In the genomic region with DNA sequence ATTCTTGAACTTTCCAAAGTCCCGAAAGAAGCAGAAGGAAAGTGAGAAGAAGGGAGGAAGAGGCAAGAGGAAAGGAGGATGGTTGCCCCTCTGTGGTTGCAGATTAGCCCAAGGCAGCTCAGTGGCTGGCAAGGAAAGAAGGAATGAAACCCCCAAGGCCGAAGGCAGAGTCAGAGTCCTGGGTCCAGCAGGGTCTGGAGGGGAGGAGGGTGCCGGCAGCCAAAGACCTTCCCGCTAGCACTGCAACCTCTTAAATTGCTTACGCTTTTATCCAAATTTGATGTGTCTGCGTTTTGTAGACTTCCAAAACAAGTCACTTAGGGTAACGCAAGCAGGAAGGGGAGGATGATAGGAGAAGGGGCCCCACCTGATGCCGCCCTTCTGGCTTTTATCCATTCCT, we compare ENCODE assay signal across 17 cellular contexts. TPM values are rescaled to one million over a fixed set of nuclear protein-coding genes. Genes with fewer than 3 reads are reported as not detected.
DNase-seq lines count a peak whose midpoint lies in the region; ATAC-seq and TF ChIP-seq lines count a peak whose summit lies in the region.
"Had no signal": no experiment of that assay in that cellular context is flagged by ENCODE, and none has a peak within 500 bp of the region (broad histone marks: within the 10 kb centered on the region; RNA-seq: fewer than 3 reads in every experiment).

No MANE protein-coding gene starts in this region.

- H3K9me3 Mint-ChIP-seq in WTC11, result no peaks in the 10 kb centered on the region
- H3K9me3 Mint-ChIP-seq: CD8-positive, alpha-beta T cell had no signal

- H3K36me3 ChIP-seq in BLaER1 (no peaks in the 10 kb centered on the region), neuronal stem cell (replicated peaks in 1 of 2; ENCODE audit: control insufficient read depth in 2 of 2, insufficient read depth in 2 of 2, low read length in 2 of 2) (no peaks in the 10 kb centered on the region), esophagus muscularis mucosa (no peaks in the 10 kb centered on the region)

- H4K8ac ChIP-seq in neuronal stem cell (ENCODE audit: low read depth, low read length), result no peak overlapping the region

- TF ChIP-seq POLR2A in esophagus muscularis mucosa (IDR thresholded peaks at IDR 0.05; ENCODE audit: low read depth), result no peak

- no peak overlapping the region for H3K4me3 Mint-ChIP-seq in WTC11
- H3K4me3 Mint-ChIP-seq: CD4-positive, CD25-positive, alpha-beta regulatory T cell; CD8-positive, alpha-beta T cell had no signal

- TF ChIP-seq CTCF in WTC11 (IDR thresholded peaks at IDR 0.05) (no peak), coronary artery (IDR thresholded peaks at IDR 0.05) (no peak), esophagus muscularis mucosa (IDR thresholded peaks at IDR 0.05) (no peak)

- H2BK5ac ChIP-seq in neuronal stem cell (ENCODE audit: low read length), result no peak overlapping the region

- H2BK120ac ChIP-seq in neuronal stem cell (ENCODE audit: low read depth, low read length), result no peak overlapping the region

- H3K36me3 Mint-ChIP-seq in WTC11, result no peaks in the 10 kb centered on the region
- H3K36me3 Mint-ChIP-seq: CD4-positive, CD25-positive, alpha-beta regulatory T cell; CD8-positive, alpha-beta T cell had no signal

- H3K4me2 ChIP-seq in BLaER1, result peak overlapping the region; percentile 40
- H3K4me2 ChIP-seq in neuronal stem cell (ENCODE audit: insufficient read depth, low read length, poor library complexity, severe bottlenecking), result no peak overlapping the region

- H3K4me1 ChIP-seq in BLaER1, result peaks cover 26% of the 10 kb centered on the region
- H3K4me1 ChIP-seq in neuronal stem cell (ENCODE audit: control insufficient read depth in 2 of 2, insufficient read depth in 1 of 2, low read depth in 1 of 2, low read length in 2 of 2), result peaks cover 3 to 5% of the 10 kb centered on the region in 2 donors
- H3K4me1 ChIP-seq in esophagus muscularis mucosa, result peaks cover 0 to 6% (median 3%) of the 10 kb centered on the region in 4 donors

- no peak for TF ChIP-seq EP300 in esophagus muscularis mucosa (IDR thresholded peaks at IDR 0.05)

- no peak overlapping the region for H3K14ac ChIP-seq in neuronal stem cell (ENCODE audit: low read length)

- no peak overlapping the region for H2AFZ ChIP-seq in neuronal stem cell (ENCODE audit: low read length)

- POLR2A ChIA-PET in WTC11 (lab: Charles Lee), result no interaction called here

- ATAC-seq in WTC11, result 0 out of 2 replicates have a peak, but pooled peaks have one; percentile 35

- CTCF ChIA-PET in WTC11 (lab: Charles Lee), result no interaction called here

- H3K4ac ChIP-seq in neuronal stem cell (ENCODE audit: low read length), result no peak overlapping the region

- intact Hi-C loops in esophagus muscularis mucosa (cut with DNase I), result no loop called here

- no peak overlapping the region for H2BK12ac ChIP-seq in neuronal stem cell (ENCODE audit: low read length)

- DNase-seq in WTC11 (ENCODE audit: low spot score) (no peak), coronary artery (ENCODE audit: low spot score) (peak; percentile 56), neuronal stem cell (ENCODE audit: low spot score) (no peak), esophagus muscularis mucosa (ENCODE audit: extremely low spot score) (no peak), NK-92 (lab: John Stamatoyannopoulos, UW; ENCODE audit: unreplicated experiment) (no peak)
- no peak for DNase-seq in stimulated activated naive CD4-positive, alpha-beta T cell treated with Interleukin-2 at 50 U/mL for 16 hours (lab: John Stamatoyannopoulos, UW)
- no peak for DNase-seq in activated T-cell treated with anti-CD3 and anti-CD28 coated beads, Interleukin-2, amount 50 U/mL, for 1 hour
- DNase-seq: 8988T; CD4-positive, CD25-positive, alpha-beta regulatory T cell; CD8-positive, alpha-beta T cell; DMS153; DND-41; H7; HCEC 1CT had no signal

- peaks cover 30% of the 10 kb centered on the region for H3K27me3 Mint-ChIP-seq in WTC11 (ENCODE audit: low read depth)

- no peaks in the 10 kb centered on the region for H3K79me1 ChIP-seq in neuronal stem cell (ENCODE audit: low read depth, low read length)

- H3K27me3 ChIP-seq in BLaER1 (no peaks in the 10 kb centered on the region), neuronal stem cell (ENCODE audit: control insufficient read depth in 3 of 3, insufficient read depth in 3 of 3, low read depth in 1 of 3, low read length in 3 of 3) (peaks cover 0 to 17% (median 0%) of the 10 kb centered on the region in 3 experiments), esophagus muscularis mucosa (no peaks in the 10 kb centered on the region)

- H3K27ac ChIP-seq in BLaER1, result no peak overlapping the region
- no peak overlapping the region for H3K27ac ChIP-seq in coronary artery
- H3K27ac ChIP-seq in neuronal stem cell (replicated peaks; ENCODE audit: low read length), result no peak overlapping the region
- H3K27ac ChIP-seq in esophagus muscularis mucosa (replicated peaks in 1 of 4), result no peak overlapping the region
- H3K27ac ChIP-seq: C4-2B had no signal

- H3K27ac Mint-ChIP-seq in WTC11, result no peak overlapping the region
- H3K27ac Mint-ChIP-seq: CD4-positive, CD25-positive, alpha-beta regulatory T cell; CD8-positive, alpha-beta T cell had no signal

- H3K9me3 ChIP-seq in BLaER1 (no peaks in the 10 kb centered on the region), neuronal stem cell (replicated peaks in 1 of 2; ENCODE audit: control insufficient read depth in 2 of 2, insufficient read depth in 1 of 2, low read depth in 1 of 2, low read length in 2 of 2) (no peaks in the 10 kb centered on the region), esophagus muscularis mucosa (no peaks in the 10 kb centered on the region)
- H3K9me3 ChIP-seq: Caco-2 had no signal

- H3K4me3 ChIP-seq in BLaER1 (no peak overlapping the region), coronary artery (no peak overlapping the region), neuronal stem cell (ENCODE audit: low read length in 2 of 2) (no peak overlapping the region), esophagus muscularis mucosa (no peak overlapping the region)

- H3K4me1 Mint-ChIP-seq in WTC11, result peaks cover 12% of the 10 kb centered on the region
- H3K4me1 Mint-ChIP-seq: CD4-positive, CD25-positive, alpha-beta regulatory T cell had no signal

- peaks cover 9% of the 10 kb centered on the region for H4K20me1 ChIP-seq in BLaER1

- no peak overlapping the region for H4K91ac ChIP-seq in neuronal stem cell (ENCODE audit: low read depth, low read length, poor library complexity)

- no CpG with 5 or more reads among the region's 8 CpGs for WGBS in neuronal stem cell (ENCODE audit: extremely low coverage in 2 of 2, insufficient read length in 2 of 2, insufficient replicate concordance in 1 of 2), 2 donors
- 84% methylated on average over 7 of the region's 8 CpGs for WGBS in esophagus muscularis mucosa

- no peak overlapping the region for H2AK5ac ChIP-seq in neuronal stem cell (ENCODE audit: low read depth, low read length)

- H3K9ac ChIP-seq in BLaER1 (no peak overlapping the region), neuronal stem cell (ENCODE audit: low read depth, low read length, poor library complexity) (no peak overlapping the region)

- H2BK15ac ChIP-seq in neuronal stem cell (ENCODE audit: low read length), result peak overlapping the region; percentile 74

- H3K18ac ChIP-seq in neuronal stem cell (ENCODE audit: low read length), result no peak overlapping the region

- no peak overlapping the region for H3K23ac ChIP-seq in neuronal stem cell (ENCODE audit: low read depth, low read length, poor library complexity)

TF ChIP-seq in WTC11, 78 proteins besides CTCF, POLR2A, EP300 and RAD21 (continues in another document):
- TF ChIP-seq MAX (CRISPR knock-in tag; IDR thresholded peaks at IDR 0.05) (no peak), FOXK1 (CRISPR knock-in tag; IDR thresholded peaks at IDR 0.05) (no peak), GABPB1 (CRISPR knock-in tag; IDR thresholded peaks at IDR 0.05) (no peak), ARID4B (CRISPR knock-in tag; IDR thresholded peaks at IDR 0.05; ENCODE audit: borderline replicate concordance) (no peak), MXD4 (CRISPR knock-in tag; IDR thresholded peaks at IDR 0.05; ENCODE audit: borderline replicate concordance) (no peak)

RNA-seq across cellular contexts. Expression of gene PFKP, which starts 7.4 kb away (rescaled TPM):
- total RNA-seq in WTC11 (2021) (127 to 156 TPM (median 150 TPM) in 3 replicates), esophagus muscularis mucosa (100 to 1,000 TPM in 3 of 4 donors, 10 to 100 TPM in 1; 90.8 to 255 (median 112) TPM)
- 21.1 TPM for polyA plus RNA-seq in neuronal stem cell (2013, experiment 1 of 2)
- polyA plus RNA-seq in neuronal stem cell (2013, experiment 2 of 2), result 21.1 TPM
